ENCODE assay signal across 15 cellular contexts in the genomic region with DNA sequence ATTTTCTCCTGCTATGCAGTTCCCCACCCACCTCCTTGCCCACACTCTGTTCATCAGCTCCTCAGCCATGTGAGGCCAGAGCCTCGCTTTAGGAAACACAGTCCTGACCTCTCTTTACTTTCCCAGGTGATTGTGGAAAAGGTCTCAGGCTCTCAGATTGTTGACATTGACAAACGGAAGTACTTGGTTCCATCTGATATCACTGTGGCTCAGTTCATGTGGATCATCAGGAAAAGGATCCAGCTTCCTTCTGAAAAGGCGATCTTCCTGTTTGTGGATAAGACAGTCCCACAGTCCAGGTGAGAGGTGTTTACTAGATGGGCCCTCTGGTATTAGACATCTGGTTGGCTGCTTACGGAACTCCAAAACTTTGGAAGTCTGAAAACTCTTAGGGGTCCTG. TPM values are rescaled to one million over a fixed set of nuclear protein-coding genes. Genes with fewer than 3 reads are reported as not detected.
DNase-seq lines count a peak whose midpoint lies in the region; ATAC-seq and TF ChIP-seq lines count a peak whose summit lies in the region.
"Had no signal": no experiment of that assay in that cellular context is flagged by ENCODE, and none has a peak within 500 bp of the region (broad histone marks: within the 10 kb centered on the region; RNA-seq: fewer than 3 reads in every experiment).

No MANE protein-coding gene starts in this region.

- peaks cover 55 to 76% (median 66%) of the 10 kb centered on the region in 10 experiments for H3K4me1 ChIP-seq in BLaER1 treated with 17β-estradiol and CSF1 and Interleukin-3, amounts not matched to agents 10 nM and 100 nM
- 0 out of 2 replicates have a peak, but pooled peaks cover 10% of the 10 kb centered on the region for H3K4me1 ChIP-seq in Caco-2
- peaks cover 13 to 74% (median 56%) of the 10 kb centered on the region in 4 donors for H3K4me1 ChIP-seq in stomach

- H3K4me2 ChIP-seq in BLaER1 treated with 17β-estradiol and CSF1 and Interleukin-3, amounts not matched to agents 10 nM and 100 nM, result peak overlapping the region; percentile 94 to 100 (median 98)

- CTCF ChIA-PET in Caco-2 (lab: Charles Lee), result interaction anchor here (1.1 kb wide), 1 partner anchor 51 kb away, joined by 5 read pairs; no protein-coding TSS in a partner anchor

- TF ChIP-seq CTCF in Caco-2 (IDR thresholded peaks at IDR 0.05; ENCODE audit: insufficient read depth in 1 of 2, low read depth in 1 of 2, low read length in 1 of 2, severe bottlenecking in 1 of 2, unreplicated experiment in 1 of 2) (no peak), stomach (IDR thresholded peaks at IDR 0.05) (no peak)

- TF ChIP-seq POLR2A in stomach (IDR thresholded peaks at IDR 0.05), result no peak

- POLR2A ChIA-PET in Caco-2 (lab: Charles Lee), result no interaction called here
- POLR2A ChIA-PET in naive thymus-derived CD8-positive, alpha-beta T cell (lab: Charles Lee), result interaction anchor here (4.7 to 6.1 kb wide), 2 partner anchors 54 to 80 kb away, joined by 32 to 58 read pairs; a partner anchor contains a TSS

- peak overlapping the region in 3 of 11 experiments; percentile 9 to 93 (median 89); a peak in 3 of 22 replicates for H3K9ac ChIP-seq in BLaER1 treated with 17β-estradiol and CSF1 and Interleukin-3, amounts not matched to agents 10 nM and 100 nM

- BruUV-seq in Caco-2 (replicated peaks; lab: Mats Ljungman, UMichigan), result no TSS peak

- H3K27me3 ChIP-seq in BLaER1 treated with 17β-estradiol and CSF1 and Interleukin-3, amounts not matched to agents 10 nM and 100 nM, result no peaks in the 10 kb centered on the region
- H3K27me3 ChIP-seq in Caco-2 (replicated peaks; ENCODE audit: control insufficient read depth, insufficient read depth, low read length) (no peaks in the 10 kb centered on the region), stomach (no peaks in the 10 kb centered on the region)

- H3K9me3 ChIP-seq in BLaER1 treated with 17β-estradiol and CSF1 and Interleukin-3, amounts not matched to agents 10 nM and 100 nM (replicated peaks in 1 of 11), result no peaks in the 10 kb centered on the region
- H3K9me3 ChIP-seq in Caco-2 (no peaks in the 10 kb centered on the region), stomach (no peaks in the 10 kb centered on the region)
- H3K9me3 ChIP-seq: thoracic aorta had no signal

- H3K9me3 Mint-ChIP-seq in Caco-2 (ENCODE audit: unreplicated experiment), result no peaks in the 10 kb centered on the region
- H3K9me3 Mint-ChIP-seq in activated naive CD8-positive, alpha-beta T cell treated with anti-CD3 and anti-CD28 coated beads for 36 hours, result no peaks in the 10 kb centered on the region
- no peaks in the 10 kb centered on the region for H3K9me3 Mint-ChIP-seq in naive thymus-derived CD8-positive, alpha-beta T cell

- no peak for TF ChIP-seq EP300 in stomach (IDR thresholded peaks at IDR 0.05)

- peaks cover 35% of the 10 kb centered on the region for H3K36me3 Mint-ChIP-seq in Caco-2 (ENCODE audit: insufficient read depth, unreplicated experiment)
- peaks cover 6% of the 10 kb centered on the region for H3K36me3 Mint-ChIP-seq in activated naive CD8-positive, alpha-beta T cell treated with anti-CD3 and anti-CD28 coated beads for 36 hours
- peaks cover 0 to 46% (median 3%) of the 10 kb centered on the region in 3 donors for H3K36me3 Mint-ChIP-seq in naive thymus-derived CD8-positive, alpha-beta T cell

- no peak for ATAC-seq in naive thymus-derived CD8-positive, alpha-beta T cell
- ATAC-seq in GM19452 (IDR thresholded peaks at IDR 0.05; ENCODE audit: unreplicated experiment), result no peak
- ATAC-seq: sciatic nerve had no signal

- DNase-seq in Caco-2 (no peak), hypothalamus (lab: John Stamatoyannopoulos, UW) (no peak), stomach (no peak), A172 (ENCODE audit: low spot score) (no peak)
- no peak for DNase-seq in activated naive CD8-positive, alpha-beta T cell treated with anti-CD3 and anti-CD28 coated beads for 36 hours
- DNase-seq in naive thymus-derived CD8-positive, alpha-beta T cell, result no peak
- DNase-seq: GOT3, OCI-M1 had no signal

- H3K4me3 Mint-ChIP-seq in Caco-2 (ENCODE audit: unreplicated experiment), result peak overlapping the region; percentile 85
- peak overlapping the region; percentile 49 for H3K4me3 Mint-ChIP-seq in activated naive CD8-positive, alpha-beta T cell treated with anti-CD3 and anti-CD28 coated beads for 36 hours
- peak overlapping the region; percentile 51 to 99 (median 94) for H3K4me3 Mint-ChIP-seq in naive thymus-derived CD8-positive, alpha-beta T cell

- peaks cover 47 to 57% (median 55%) of the 10 kb centered on the region in 11 experiments for H3K36me3 ChIP-seq in BLaER1 treated with 17β-estradiol and CSF1 and Interleukin-3, amounts not matched to agents 10 nM and 100 nM
- H3K36me3 ChIP-seq in Caco-2 (ENCODE audit: control insufficient read depth, insufficient read depth, low read length) (peaks cover 12% of the 10 kb centered on the region), stomach (peaks cover 16 to 51% (median 50%) of the 10 kb centered on the region in 4 donors)

- H3K27me3 Mint-ChIP-seq in Caco-2 (ENCODE audit: insufficient read depth, unreplicated experiment), result peaks cover 4% of the 10 kb centered on the region
- no peaks in the 10 kb centered on the region for H3K27me3 Mint-ChIP-seq in activated naive CD8-positive, alpha-beta T cell treated with anti-CD3 and anti-CD28 coated beads for 36 hours
- H3K27me3 Mint-ChIP-seq in naive thymus-derived CD8-positive, alpha-beta T cell, result peaks cover 0 to 12% (median 5%) of the 10 kb centered on the region in 5 donors

- no peaks in the 10 kb centered on the region for H3K4me1 Mint-ChIP-seq in Caco-2 (ENCODE audit: low read depth, unreplicated experiment)
- H3K4me1 Mint-ChIP-seq in activated naive CD8-positive, alpha-beta T cell treated with anti-CD3 and anti-CD28 coated beads for 36 hours, result peaks cover 39% of the 10 kb centered on the region
- H3K4me1 Mint-ChIP-seq in naive thymus-derived CD8-positive, alpha-beta T cell, result peaks cover 8 to 65% (median 55%) of the 10 kb centered on the region in 4 donors

- peak overlapping the region in 2 of 10 experiments; percentile 89 to 97; a peak in 1 of 20 replicates for H3K4me3 ChIP-seq in BLaER1 treated with 17β-estradiol and CSF1 and Interleukin-3, amounts not matched to agents 10 nM and 100 nM
- H3K4me3 ChIP-seq in Caco-2 (ENCODE audit: low read depth, low read length), result no peak overlapping the region
- peak overlapping the region in 1 of 4 donors; percentile 99 for H3K4me3 ChIP-seq in stomach

- H4K20me1 ChIP-seq in BLaER1 treated with 17β-estradiol and CSF1 and Interleukin-3, amounts not matched to agents 10 nM and 100 nM, result peaks cover 40 to 66% (median 63%) of the 10 kb centered on the region in 11 experiments

- H3K27ac Mint-ChIP-seq in Caco-2 (ENCODE audit: unreplicated experiment), result no peak overlapping the region
- no peak overlapping the region for H3K27ac Mint-ChIP-seq in activated naive CD8-positive, alpha-beta T cell treated with anti-CD3 and anti-CD28 coated beads for 36 hours
- H3K27ac Mint-ChIP-seq in naive thymus-derived CD8-positive, alpha-beta T cell, result peak overlapping the region in 9 of 10 donors; percentile 22 to 91 (median 68)

- intact Hi-C loops in Caco-2 (cut with micrococcal nuclease; ENCODE audit: unreplicated experiment), result loop anchor here (5.0 kb wide), 1 partner anchor 194 kb away; no protein-coding TSS in a partner anchor
- intact Hi-C loops in stomach (cut with DNase I; ENCODE audit: low total_unique reads), result no loop called here

- WGBS in stomach, 5 donors, result 72 to 82% (median 75%) methylated on average over 4 of the region's 4 CpGs

- no peak overlapping the region for H3K27ac ChIP-seq in BLaER1 treated with 17β-estradiol and CSF1 and Interleukin-3, amounts not matched to agents 10 nM and 100 nM
- H3K27ac ChIP-seq in stomach, result no peak overlapping the region
- H3K27ac ChIP-seq: thoracic aorta had no signal

RNA-seq across cellular contexts. Expression of a gene that starts 1.7 kb away (rescaled TPM):
- total RNA-seq in Caco-2 (2022) (82.6 and 88.2 TPM in 2 replicates), stomach (100 to 1,000 TPM in 2 of 5 donors, 10 to 100 TPM in 3; 29.8 to 192 (median 81.4) TPM)
- 10 to 100 TPM; 47.6 TPM for total RNA-seq in activated naive CD8-positive, alpha-beta T cell treated with anti-CD3 and anti-CD28 coated beads for 36 hours
- 10 to 100 TPM; 76.5 to 84.6 TPM for total RNA-seq in naive thymus-derived CD8-positive, alpha-beta T cell
- polyA plus RNA-seq in naive thymus-derived CD8-positive, alpha-beta T cell, result 100 to 1,000 TPM; 226 to 291 (median 250) TPM
- 100 to 1,000 TPM in 2 of 3 donors, 10 to 100 TPM in 1; 83.4 to 198 (median 171) TPM for polyA plus RNA-seq in stomach
- 98.1 and 115 TPM in 2 replicates for total RNA-seq in A172 (2014; rRNA removed; shearing (Covaris generic))

RNA-seq across cellular contexts. Expression of a gene that starts 11.9 kb away (rescaled TPM):
- total RNA-seq in Caco-2 (2022) (5.2 and 6.6 TPM in 2 replicates), stomach (10 to 100 TPM in 2 of 5 donors, 1 to 10 TPM in 2, not detected in 1; 4.6 to 14.1 (median 11.2) TPM)
- 1 to 10 TPM; 4.0 to 4.4 TPM for total RNA-seq in activated naive CD8-positive, alpha-beta T cell treated with anti-CD3 and anti-CD28 coated beads for 36 hours
- total RNA-seq in naive thymus-derived CD8-positive, alpha-beta T cell, result 1 to 10 TPM; 2.4 to 2.9 TPM
- 1 to 10 TPM in 1 of 3 donors, under 1 TPM in 2; 0.95 to 1.4 (median 0.99) TPM for polyA plus RNA-seq in naive thymus-derived CD8-positive, alpha-beta T cell
- polyA plus RNA-seq in stomach, result 1 to 10 TPM; 1.1 to 2.9 (median 1.5) TPM
- total RNA-seq in A172 (2014; rRNA removed; shearing (Covaris generic)), result 13.7 and 16.8 TPM in 2 replicates

RNA-seq across cellular contexts. Expression of a gene that starts 32.0 kb away (rescaled TPM):
- total RNA-seq in Caco-2 (2022) (0.11 TPM in 1 of 2 replicates, not detected in the other), stomach (10 to 100 TPM in 1 of 5 donors, 1 to 10 TPM in 3, not detected in 1; 1.1 to 23.2 (median 3.0) TPM)
- total RNA-seq in activated naive CD8-positive, alpha-beta T cell treated with anti-CD3 and anti-CD28 coated beads for 36 hours, result not detected
- not detected for total RNA-seq in naive thymus-derived CD8-positive, alpha-beta T cell
- not detected for polyA plus RNA-seq in naive thymus-derived CD8-positive, alpha-beta T cell
- under 1 TPM in 1 of 3 donors, not detected in 2; 0.05 TPM for polyA plus RNA-seq in stomach
- total RNA-seq in A172 (2014; rRNA removed; shearing (Covaris generic)), result not detected in 2 replicates
- total RNA-seq: epithelial cell of proximal tubule; mesenteric fat pad; T-helper 2 cell treated with Interferon-gamma antibody and Interleukin-4, amounts not matched to agents 100 ng/mL and 5 ng/mL, for 36 hours had no signal

RNA-seq across cellular contexts. Expression of a gene that starts 55.2 kb away (rescaled TPM):
- total RNA-seq in Caco-2 (2022), result 70.1 and 71.3 TPM in 2 replicates
- 10 to 100 TPM; 56.7 to 58.7 TPM for total RNA-seq in activated naive CD8-positive, alpha-beta T cell treated with anti-CD3 and anti-CD28 coated beads for 36 hours
- total RNA-seq in naive thymus-derived CD8-positive, alpha-beta T cell, result 10 to 100 TPM; 66.6 to 69.6 TPM
- 10 to 100 TPM; 35.0 to 41.5 (median 39.8) TPM for polyA plus RNA-seq in naive thymus-derived CD8-positive, alpha-beta T cell
- 10 to 100 TPM in 3 of 5 donors, 1 to 10 TPM in 1, under 1 TPM in 1; 0.58 to 69.8 (median 25.8) TPM for total RNA-seq in stomach
- polyA plus RNA-seq in stomach, result 10 to 100 TPM in 1 of 3 donors, 1 to 10 TPM in 2; 6.0 to 18.2 (median 7.8) TPM
- 95.5 and 117 TPM in 2 replicates for total RNA-seq in A172 (2014; rRNA removed; shearing (Covaris generic))

Comparison
In these comparisons a context has a peak if more than half of its experiments do, and no peak if none do; other contexts are left out.
1. H3K27ac Mint-ChIP-seq: peak in naive thymus-derived CD8-positive, alpha-beta T cell (9 of 10); none in Caco-2 (single experiment) and activated naive CD8-positive, alpha-beta T cell treated with anti-CD3 and anti-CD28 coated beads for 36 hours (single experiment).
2. Peak in every context shown above with its lines, with median percentiles within 50 percentile points of each other: H3K4me3 Mint-ChIP-seq.